In genomic region chr19:8456064-8456463, GRCh38 we compare ENCODE assay signal across 1 cellular context.
TF ChIP-seq lines count a peak whose summit lies in the region.

No MANE protein-coding gene starts in this region.

TF ChIP-seq in WTC11, 78 proteins besides CTCF, POLR2A, EP300 and RAD21 (continued from another document):
- TF ChIP-seq ZNF281 (CRISPR knock-in tag; IDR thresholded peaks at IDR 0.05) (no peak), PRDM15 (CRISPR knock-in tag; IDR thresholded peaks at IDR 0.05) (no peak), AR (CRISPR knock-in tag; IDR thresholded peaks at IDR 0.05) (no peak), NFE2L1 (CRISPR knock-in tag; IDR thresholded peaks at IDR 0.05) (no peak), JAZF1 (CRISPR knock-in tag; IDR thresholded peaks at IDR 0.05) (no peak), CREM (CRISPR knock-in tag; IDR thresholded peaks at IDR 0.05) (no peak), ATF2 (CRISPR knock-in tag; IDR thresholded peaks at IDR 0.05; ENCODE audit: borderline replicate concordance, low read depth) (no peak), E2F1 (CRISPR knock-in tag; IDR thresholded peaks at IDR 0.05) (no peak), HMGA2 (CRISPR knock-in tag; IDR thresholded peaks at IDR 0.05) (no peak)
